ENCODE assay signal across 17 cellular contexts in genomic region chr4:48907706-48908477, GRCh38. TPM values are rescaled to one million over a fixed set of nuclear protein-coding genes. Genes with fewer than 3 reads are reported as not detected.
DNase-seq lines count a peak whose midpoint lies in the region; ATAC-seq and TF ChIP-seq lines count a peak whose summit lies in the region.
"Had no signal": no experiment of that assay in that cellular context is flagged by ENCODE, and none has a peak within 500 bp of the region (broad histone marks: within the 10 kb centered on the region; RNA-seq: fewer than 3 reads in every experiment).

No MANE protein-coding gene starts in this region.

- H3K9me3 Mint-ChIP-seq in T-helper 1 cell treated with Interleukin-12 subunit alpha and Interleukin-12 subunit beta and Interleukin-4 antibody, amounts not matched to agents 30 μg/mL and 1 μg/mL, for 36 hours, result no peaks in the 10 kb centered on the region
- H3K9me3 Mint-ChIP-seq in H9, result no peaks in the 10 kb centered on the region; a peak in 1 of 5 replicates
- H3K9me3 Mint-ChIP-seq in brain, result peaks cover 0 to 7% (median 0%) of the 10 kb centered on the region in 5 experiments
- H3K9me3 Mint-ChIP-seq in nephron, result no peaks in the 10 kb centered on the region

- no peaks in the 10 kb centered on the region for H4K20me1 ChIP-seq in H9 (ENCODE audit: control insufficient read depth, insufficient read depth, insufficient read length)

- no peak overlapping the region for H4K5ac ChIP-seq in H9 (ENCODE audit: insufficient read length, low read depth, low read length)

- peaks cover 30% of the 10 kb centered on the region for H3K4me1 Mint-ChIP-seq in T-helper 1 cell treated with Interleukin-12 subunit alpha and Interleukin-12 subunit beta and Interleukin-4 antibody, amounts not matched to agents 30 μg/mL and 1 μg/mL, for 36 hours (ENCODE audit: low read depth)
- H3K4me1 Mint-ChIP-seq in H9 (peaks cover 8 to 18% of the 10 kb centered on the region in 2 experiments), brain (peaks cover 24% of the 10 kb centered on the region), nephron (peaks cover 15% of the 10 kb centered on the region)

- no peaks in the 10 kb centered on the region for H3K27me3 Mint-ChIP-seq in T-helper 1 cell treated with Interleukin-12 subunit alpha and Interleukin-12 subunit beta and Interleukin-4 antibody, amounts not matched to agents 30 μg/mL and 1 μg/mL, for 36 hours (ENCODE audit: low read depth)
- H3K27me3 Mint-ChIP-seq in H9 (ENCODE audit: low read depth), result no peaks in the 10 kb centered on the region; the same call in 1 of the 2 replicates
- peaks cover 11% of the 10 kb centered on the region for H3K27me3 Mint-ChIP-seq in brain
- H3K27me3 Mint-ChIP-seq in nephron (ENCODE audit: low read depth), result peaks cover 5% of the 10 kb centered on the region

- peaks cover 4% of the 10 kb centered on the region; the same call in 1 of the 2 replicates for H3K79me2 ChIP-seq in H9 (ENCODE audit: insufficient read depth, low read length)

- peaks cover 18% of the 10 kb centered on the region for H3K36me3 Mint-ChIP-seq in T-helper 1 cell treated with Interleukin-12 subunit alpha and Interleukin-12 subunit beta and Interleukin-4 antibody, amounts not matched to agents 30 μg/mL and 1 μg/mL, for 36 hours (ENCODE audit: low read depth)
- H3K36me3 Mint-ChIP-seq in H9 (ENCODE audit: insufficient read depth in 1 of 3, low read depth in 3 of 3), result peaks cover 2 to 10% (median 9%) of the 10 kb centered on the region in 3 experiments; a peak in 5 of 7 replicates
- H3K36me3 Mint-ChIP-seq in brain, result peaks cover 5% of the 10 kb centered on the region
- peaks cover 3% of the 10 kb centered on the region for H3K36me3 Mint-ChIP-seq in nephron (ENCODE audit: low read depth)

- TF ChIP-seq CTCF in H9 (conservative IDR thresholded peaks at IDR 0.05), result no peak
- TF ChIP-seq CTCF in brain (conservative IDR thresholded peaks at IDR 0.05), result no peak
- no peak for TF ChIP-seq CTCF in nephron (IDR thresholded peaks at IDR 0.05; ENCODE audit: unreplicated experiment in 3 of 3)

- ATAC-seq in GM21619 (IDR thresholded peaks at IDR 0.05; ENCODE audit: unreplicated experiment), result no peak
- ATAC-seq: left ventricle myocardium superior had no signal

- no peak overlapping the region for H3T11ph ChIP-seq in H9 (ENCODE audit: low read length)

- peak overlapping the region; percentile 26 for H3K27ac Mint-ChIP-seq in T-helper 1 cell treated with Interleukin-12 subunit alpha and Interleukin-12 subunit beta and Interleukin-4 antibody, amounts not matched to agents 30 μg/mL and 1 μg/mL, for 36 hours
- H3K27ac Mint-ChIP-seq in H9, result 0 out of 7 replicates have a peak overlapping the region, but pooled peaks of 1 of the 3 experiments have one; percentile 13
- peak overlapping the region in 3 of 5 experiments; percentile 29 to 89 (median 45) for H3K27ac Mint-ChIP-seq in brain
- no peak overlapping the region for H3K27ac Mint-ChIP-seq in nephron

- H4K8ac ChIP-seq in H9 (replicated peaks; ENCODE audit: insufficient read length, low read depth, low read length), result no peak overlapping the region

- peaks cover 13% of the 10 kb centered on the region for H3K23me2 ChIP-seq in H9 (ENCODE audit: insufficient read length, low read depth, low read length, poor library complexity, severe bottlenecking)

- no peak overlapping the region for H3K18ac ChIP-seq in H9 (ENCODE audit: insufficient read length, low read depth, low read length)

- no peak overlapping the region for H2BK15ac ChIP-seq in H9 (ENCODE audit: low read depth, low read length)

- H3K27me3 ChIP-seq in H9 (ENCODE audit: insufficient read depth, low read length), result no peaks in the 10 kb centered on the region
- H3K27me3 ChIP-seq: SJCRH30, testis had no signal

- no peak overlapping the region for H4K91ac ChIP-seq in H9 (ENCODE audit: insufficient read length, low read depth, low read length)

- H3K56ac ChIP-seq in H9 (ENCODE audit: insufficient read length, low read depth, low read length), result no peak overlapping the region

- no peak overlapping the region for H2BK120ac ChIP-seq in H9 (ENCODE audit: low read depth, low read length, poor library complexity, severe bottlenecking)

- whole genome bisulfite sequencing in H9 (ENCODE audit: extremely low coverage, insufficient read length, low lambda C conversion rate), result no CpG with 5 or more reads among the region's 7 CpGs

- H2BK20ac ChIP-seq in H9 (ENCODE audit: low read depth, low read length, poor library complexity, severe bottlenecking), result no peak overlapping the region

- H3K23ac ChIP-seq in H9 (ENCODE audit: insufficient read length, low read depth, low read length), result no peak overlapping the region

- DNase-seq in T-helper 1 cell, result no peak
- DNase-seq in H9, result no peak
- no peak for DNase-seq in H4 (ENCODE audit: low spot score)
- DNase-seq in CD1c-positive myeloid dendritic cell (ENCODE audit: extremely low spot score), result no peak
- DNase-seq: activated CD4-positive, alpha-beta T cell treated with anti-CD3 and anti-CD28 coated beads for 1 hour; left ventricle myocardium superior; NCI-H1105; NCI-H69; SJCRH30; stimulated activated CD4-positive, alpha-beta T cell treated with anti-CD3 and anti-CD28 coated beads, Interleukin-2, amount 100 ng/mL, for 48 hours; testis had no signal

- H3K9me3 ChIP-seq in H9 (ENCODE audit: control insufficient read depth, low read depth, low read length), result no peaks in the 10 kb centered on the region
- H3K9me3 ChIP-seq: prostate gland, SJCRH30, testis had no signal

- H2AK5ac ChIP-seq in H9 (ENCODE audit: insufficient read length, low read length), result no peak overlapping the region

- peaks cover 4% of the 10 kb centered on the region for H3K4me1 ChIP-seq in H9 (ENCODE audit: insufficient read depth, low read length)
- H3K4me1 ChIP-seq: prostate gland had no signal

- H3K79me1 ChIP-seq in H9 (ENCODE audit: insufficient read depth, low read depth, low read length, poor library complexity, severe bottlenecking), result no peaks in the 10 kb centered on the region

- H2BK12ac ChIP-seq in H9 (ENCODE audit: insufficient read length, low read depth, low read length), result peak overlapping the region; percentile 72

- no peak overlapping the region for H2BK5ac ChIP-seq in H9 (ENCODE audit: insufficient read length, low read length)

- no peak overlapping the region for H3K4me3 Mint-ChIP-seq in T-helper 1 cell treated with Interleukin-12 subunit alpha and Interleukin-12 subunit beta and Interleukin-4 antibody, amounts not matched to agents 30 μg/mL and 1 μg/mL, for 36 hours
- H3K4me3 Mint-ChIP-seq in H9 (no peak overlapping the region), brain (peak overlapping the region in 3 of 5 experiments; percentile 7 to 69 (median 57)), nephron (peak overlapping the region; percentile 68 to 80 (median 69))

- H3K27ac ChIP-seq in H9 (ENCODE audit: insufficient read length, low read depth, low read length), result no peak overlapping the region
- H3K27ac ChIP-seq: 22Rv1, testis had no signal

- no peak overlapping the region for H3K14ac ChIP-seq in H9 (ENCODE audit: insufficient read depth, low read length)

- H3K4ac ChIP-seq in H9 (ENCODE audit: low read depth, low read length), result no peak overlapping the region

- no peak overlapping the region for H3K4me2 ChIP-seq in H9 (ENCODE audit: insufficient read depth, insufficient read length, low read length)

- H2AFZ ChIP-seq in H9 (ENCODE audit: low read length), result no peak overlapping the region

- no peak overlapping the region for H3K9ac ChIP-seq in H9 (ENCODE audit: extremely low read depth, insufficient read length, low read length)

RNA-seq across cellular contexts. Expression of gene OCIAD2, which starts 1.3 kb away (rescaled TPM):
- total RNA-seq in H9 (2021), result 108 TPM in 2 replicates
- 201 TPM for polyA plus RNA-seq in brain (ENCODE audit: insufficient read depth, low read depth, low replicate concordance)
- 46.5 and 67.6 TPM in 2 replicates for total RNA-seq in H4 (2014; rRNA removed; shearing (Covaris generic))

Comparison
In these comparisons a context has a peak if more than half of its experiments do, and no peak if none do; other contexts are left out.
1. H3K27ac Mint-ChIP-seq: peak in T-helper 1 cell treated with Interleukin-12 subunit alpha and Interleukin-12 subunit beta and Interleukin-4 antibody, amounts not matched to agents 30 μg/mL and 1 μg/mL, for 36 hours (single experiment) and brain (3 of 5); none in nephron (0 of 3).
2. H3K4me3 Mint-ChIP-seq: peak in brain (3 of 5) and nephron (3 of 3); none in T-helper 1 cell treated with Interleukin-12 subunit alpha and Interleukin-12 subunit beta and Interleukin-4 antibody, amounts not matched to agents 30 μg/mL and 1 μg/mL, for 36 hours (single experiment) and H9 (0 of 2).